In the genomic region with DNA sequence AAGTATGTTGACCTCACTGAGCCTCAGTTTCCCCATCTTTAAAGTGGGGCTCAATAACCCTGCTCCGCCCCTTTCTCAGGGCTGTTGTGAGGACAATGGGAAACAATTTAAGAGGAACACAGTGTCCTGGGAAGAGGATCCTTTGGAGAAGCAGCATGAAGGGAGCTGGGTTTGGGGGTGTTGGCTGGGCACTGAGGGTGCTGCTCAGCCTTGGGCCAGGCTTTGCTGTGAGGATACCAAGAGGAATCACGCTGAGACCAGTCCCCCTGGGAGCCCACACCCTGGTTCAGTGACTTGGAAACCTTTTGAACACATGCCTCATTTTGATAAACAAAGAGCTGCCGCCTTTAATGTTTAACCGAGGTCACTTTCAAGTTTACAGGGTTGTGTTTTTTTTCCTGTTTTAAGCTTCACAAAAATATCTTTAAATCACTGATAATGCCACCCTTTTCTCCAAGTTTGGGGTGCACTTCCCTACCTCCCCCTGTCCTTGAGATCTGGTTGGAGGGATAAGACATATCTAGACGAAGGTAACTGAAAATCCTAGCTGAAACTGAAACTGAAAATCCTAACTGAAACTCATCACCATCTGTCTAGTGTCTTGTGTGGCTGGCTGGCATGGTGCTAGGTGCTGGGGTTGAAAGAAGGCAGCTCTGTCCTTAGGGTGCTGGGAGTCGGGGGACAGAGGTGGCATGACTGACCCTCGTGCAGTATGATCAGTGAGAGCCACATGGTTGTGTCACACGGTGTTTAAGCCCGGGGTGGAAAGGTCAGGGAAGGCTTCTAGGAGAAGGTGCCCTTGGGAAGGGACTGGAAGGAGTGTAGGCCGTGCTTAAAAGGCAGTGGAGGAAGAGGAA, we compare ENCODE assay signal across 8 cellular contexts. TPM values are rescaled to one million over a fixed set of nuclear protein-coding genes. Genes with fewer than 3 reads are reported as not detected.
A peak's percentile ranks its signal among the peaks of the same experiment; 100 is the strongest.
DNase-seq lines count a peak whose midpoint lies in the region; ATAC-seq and TF ChIP-seq lines count a peak whose summit lies in the region.

No MANE protein-coding gene starts in this region.

- intact Hi-C loops in activated naive CD4-positive, alpha-beta T cell treated with anti-CD3 and anti-CD28 coated beads for 36 hours (cut with micrococcal nuclease): loop anchor here (1.0 to 5.0 kb wide), 2 partner anchors 15 to 534 kb away; a partner anchor contains a TSS

- peaks cover 35% of the 10 kb centered on the region for H3K4me1 ChIP-seq in HUES64 (ENCODE audit: insufficient read depth, low read length)

- H3K4me1 Mint-ChIP-seq in activated naive CD4-positive, alpha-beta T cell treated with anti-CD3 and anti-CD28 coated beads for 36 hours (ENCODE audit: low read depth): peaks cover 29% of the 10 kb centered on the region
- peaks cover 58% of the 10 kb centered on the region for H3K4me1 Mint-ChIP-seq in stimulated activated naive CD8-positive, alpha-beta T cell treated with anti-CD3 and anti-CD28 coated beads, Interleukin-15, amount 100 ng/mL, for 72 hours

- H3K27ac ChIP-seq in HUES64 (ENCODE audit: low read depth, low read length) (no peak overlapping the region; the same call in 1 of the 2 replicates), layer of hippocampus (ENCODE audit: low read depth, low read length) (peak overlapping the region; percentile 92)

- H3K36me3 ChIP-seq in GM06990 (ENCODE audit: control insufficient read depth, insufficient read depth, low read length) (peaks cover 2% of the 10 kb centered on the region), HUES64 (ENCODE audit: insufficient read depth, low read length) (peaks cover 23% of the 10 kb centered on the region)

- H3K27me3 ChIP-seq in GM06990 (replicated peaks; ENCODE audit: control insufficient read depth, insufficient read depth, low read length) (no peaks in the 10 kb centered on the region), HUES64 (ENCODE audit: insufficient read depth, low read length) (no peaks in the 10 kb centered on the region), layer of hippocampus (ENCODE audit: control insufficient read depth, insufficient read depth, low read length) (no peaks in the 10 kb centered on the region)

- H3K9me3 ChIP-seq in HUES64 (ENCODE audit: insufficient read depth, low read depth, low read length): no peaks in the 10 kb centered on the region

- WGBS in HUES64: 71% methylated on average over 9 of the region's 10 CpGs

- H3K9ac ChIP-seq in HUES64 (ENCODE audit: low read depth, low read length): no peak overlapping the region

- no peak for TF ChIP-seq CTCF in GM06990 (IDR thresholded peaks at IDR 0.05; ENCODE audit: insufficient read depth, low read length, poor library complexity, severe bottlenecking)

- DNase-seq in GM06990 (ENCODE audit: extremely low read depth, insufficient read length) (peak; percentile 74), GM03348 (ENCODE audit: low spot score) (no peak), NCI-H1092 (lab: John Stamatoyannopoulos, UW) (no peak)
- DNase-seq in activated naive CD4-positive, alpha-beta T cell treated with anti-CD3 and anti-CD28 coated beads for 36 hours: peak; percentile 45
- DNase-seq in stimulated activated naive CD8-positive, alpha-beta T cell treated with anti-CD3 and anti-CD28 coated beads, Interleukin-15, amount 100 ng/mL, for 72 hours: peak; percentile 36 to 50

- H3K27me3 Mint-ChIP-seq in activated naive CD4-positive, alpha-beta T cell treated with anti-CD3 and anti-CD28 coated beads for 36 hours (ENCODE audit: low read depth): no peaks in the 10 kb centered on the region
- no peaks in the 10 kb centered on the region for H3K27me3 Mint-ChIP-seq in stimulated activated naive CD8-positive, alpha-beta T cell treated with anti-CD3 and anti-CD28 coated beads, Interleukin-15, amount 100 ng/mL, for 72 hours

- H3K9me3 Mint-ChIP-seq in activated naive CD4-positive, alpha-beta T cell treated with anti-CD3 and anti-CD28 coated beads for 36 hours: no peaks in the 10 kb centered on the region
- no peaks in the 10 kb centered on the region for H3K9me3 Mint-ChIP-seq in stimulated activated naive CD8-positive, alpha-beta T cell treated with anti-CD3 and anti-CD28 coated beads, Interleukin-15, amount 100 ng/mL, for 72 hours

- H3K36me3 Mint-ChIP-seq in activated naive CD4-positive, alpha-beta T cell treated with anti-CD3 and anti-CD28 coated beads for 36 hours (ENCODE audit: low read depth): peaks cover 4% of the 10 kb centered on the region

- peak; percentile 43 for ATAC-seq in GM21423 (IDR thresholded peaks at IDR 0.05; ENCODE audit: unreplicated experiment)
- peak; percentile 67 for ATAC-seq in stimulated activated naive CD8-positive, alpha-beta T cell treated with anti-CD3 and anti-CD28 coated beads, Interleukin-15, amount 100 ng/mL, for 72 hours

- peak overlapping the region; percentile 83 for H3K27ac Mint-ChIP-seq in activated naive CD4-positive, alpha-beta T cell treated with anti-CD3 and anti-CD28 coated beads for 36 hours
- H3K27ac Mint-ChIP-seq in stimulated activated naive CD8-positive, alpha-beta T cell treated with anti-CD3 and anti-CD28 coated beads, Interleukin-15, amount 100 ng/mL, for 72 hours: peak overlapping the region; percentile 92

- CTCF ChIA-PET in activated naive CD4-positive, alpha-beta T cell treated with anti-CD3 and anti-CD28 coated beads for 36 hours (lab: Charles Lee): interaction anchor here (0.8 to 3.1 kb wide), 4 partner anchors 12 to 50 kb away, joined by 3 to 18 read pairs (median 7); no protein-coding TSS in a partner anchor

- H3K4me3 Mint-ChIP-seq in activated naive CD4-positive, alpha-beta T cell treated with anti-CD3 and anti-CD28 coated beads for 36 hours: peak overlapping the region; percentile 85
- H3K4me3 Mint-ChIP-seq in stimulated activated naive CD8-positive, alpha-beta T cell treated with anti-CD3 and anti-CD28 coated beads, Interleukin-15, amount 100 ng/mL, for 72 hours: peak overlapping the region; percentile 84 to 96

- H3K4me3 ChIP-seq in GM06990 (replicated peaks; ENCODE audit: low read depth, low read length): peak overlapping the region; percentile 74
- H3K4me3 ChIP-seq in HUES64 (ENCODE audit: low read length): peak overlapping the region; percentile 66

RNA-seq across cellular contexts. Expression of a gene that starts 27.7 kb away (rescaled TPM):
- 12.3 TPM for polyA plus RNA-seq in HUES64 (2013, experiment 1 of 2)
- 13.2 TPM for polyA plus RNA-seq in HUES64 (2013, experiment 2 of 2)
- total RNA-seq in activated naive CD4-positive, alpha-beta T cell treated with anti-CD3 and anti-CD28 coated beads for 36 hours: 1 to 10 TPM; 4.5 to 5.2 TPM

RNA-seq across cellular contexts. Expression of a gene that starts 38.2 kb away (rescaled TPM):
- 78.2 TPM for polyA plus RNA-seq in HUES64 (2013, experiment 1 of 2)
- polyA plus RNA-seq in HUES64 (2013, experiment 2 of 2): 91.5 TPM
- total RNA-seq in activated naive CD4-positive, alpha-beta T cell treated with anti-CD3 and anti-CD28 coated beads for 36 hours: 10 to 100 TPM; 45.7 to 49.3 TPM

RNA-seq across cellular contexts. Expression of a gene that starts 43.6 kb away (rescaled TPM):
- polyA plus RNA-seq in HUES64 (2013, experiment 1 of 2): not detected
- polyA plus RNA-seq in HUES64 (2013, experiment 2 of 2): not detected
- 1 to 10 TPM; 9.1 to 9.7 TPM for total RNA-seq in activated naive CD4-positive, alpha-beta T cell treated with anti-CD3 and anti-CD28 coated beads for 36 hours

Comparison
In these comparisons a context has a peak if more than half of its experiments do, and no peak if none do; other contexts are left out.
1. DNase-seq: peak in GM06990 (single experiment), activated naive CD4-positive, alpha-beta T cell treated with anti-CD3 and anti-CD28 coated beads for 36 hours (single experiment) and stimulated activated naive CD8-positive, alpha-beta T cell treated with anti-CD3 and anti-CD28 coated beads, Interleukin-15, amount 100 ng/mL, for 72 hours (2 of 2); none in GM03348 (single experiment) and NCI-H1092 (single experiment).